Comparison of ENCODE assay signal across 1 cellular context in the genomic region with DNA sequence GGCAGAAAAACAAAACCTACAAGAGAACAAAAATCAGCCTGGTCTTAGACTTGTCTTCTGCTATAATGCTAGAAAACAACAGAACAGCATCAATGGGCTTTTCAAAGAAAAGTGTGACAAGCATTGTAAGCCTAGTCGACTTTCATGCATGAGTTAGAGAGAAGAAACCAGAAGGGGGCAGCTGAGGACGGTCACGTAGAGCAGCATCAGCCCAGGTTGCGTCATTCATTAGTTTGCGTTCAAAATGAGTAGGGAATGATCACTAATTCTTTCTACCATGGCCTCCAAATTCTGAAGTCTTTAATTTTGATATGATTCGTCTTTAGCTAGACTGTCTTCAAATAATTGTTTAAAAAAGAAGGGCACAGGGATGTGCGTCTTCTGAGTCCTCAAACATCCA.
TF ChIP-seq lines count a peak whose summit lies in the region.

No MANE protein-coding gene starts in this region.

TF ChIP-seq in IMR-90, 13 proteins besides CTCF, POLR2A, EP300 and RAD21 (continued from another document):
- TF ChIP-seq CEBPB (IDR thresholded peaks at IDR 0.05; ENCODE audit: low read depth, low read length): peak; percentile 96
